ENCODE assay signal across 19 cellular contexts in the genomic region with DNA sequence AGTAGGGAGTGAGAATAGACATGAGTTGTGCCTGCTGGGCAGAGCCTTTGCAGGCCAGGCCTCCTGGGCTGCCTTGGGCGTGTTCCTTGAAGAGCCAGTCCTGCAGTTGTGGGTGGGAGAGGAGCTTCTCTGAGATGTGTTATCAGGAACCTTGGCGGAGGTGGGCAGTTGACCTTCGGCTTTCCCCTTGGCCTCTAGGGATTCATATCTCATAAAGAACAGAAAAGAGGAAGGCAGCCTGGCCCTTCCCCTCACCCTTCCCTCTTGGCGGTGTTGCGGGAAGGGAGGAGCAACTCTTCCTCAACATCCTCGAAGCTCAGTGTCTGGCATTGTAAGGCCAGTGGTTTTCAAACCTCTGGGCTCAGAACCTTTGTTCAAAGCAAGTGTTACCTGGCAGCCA. TPM values are rescaled to one million over a fixed set of nuclear protein-coding genes. Genes with fewer than 3 reads are reported as not detected.
A peak's percentile ranks its signal among the peaks of the same experiment; 100 is the strongest.
DNase-seq lines count a peak whose midpoint lies in the region; ATAC-seq, FAIRE-seq and TF ChIP-seq lines count a peak whose summit lies in the region.
"Had no signal": no experiment of that assay in that cellular context is flagged by ENCODE, and none has a peak within 500 bp of the region (broad histone marks: within the 10 kb centered on the region; RNA-seq: fewer than 3 reads in every experiment).

No MANE protein-coding gene starts in this region.

- no peak overlapping the region for H3K27ac Mint-ChIP-seq in chondrocyte (ENCODE audit: unreplicated experiment)
- H3K27ac Mint-ChIP-seq in activated naive CD4-positive, alpha-beta T cell treated with anti-CD3 and anti-CD28 coated beads, Interleukin-2, amount 50 U/mL, for 72 hours, result no peak overlapping the region
- H3K27ac Mint-ChIP-seq: B cell had no signal

- no CpG with 5 or more reads among the region's 6 CpGs for WGBS in gastroesophageal sphincter (ENCODE audit: low coverage in 1 of 2), 2 donors
- 67 to 78% methylated on average over 5 to 6 of the region's 6 CpGs for WGBS in pancreas, 2 donors

- intact Hi-C loops in pancreas (cut with DNase I), result no loop called here

- H3K4me1 ChIP-seq in gastroesophageal sphincter (peaks cover 5 to 93% (median 20%) of the 10 kb centered on the region in 3 donors), pancreas (peaks cover 0 to 17% (median 7%) of the 10 kb centered on the region in 3 donors)

- H3K4me1 Mint-ChIP-seq in chondrocyte (ENCODE audit: low read depth), result peaks cover 36% of the 10 kb centered on the region
- H3K4me1 Mint-ChIP-seq: B cell had no signal

- peaks cover 2% of the 10 kb centered on the region for H3K36me3 Mint-ChIP-seq in chondrocyte (ENCODE audit: low read depth)
- H3K36me3 Mint-ChIP-seq in activated naive CD4-positive, alpha-beta T cell treated with anti-CD3 and anti-CD28 coated beads, Interleukin-2, amount 50 U/mL, for 72 hours, result no peaks in the 10 kb centered on the region

- TF ChIP-seq EP300 in gastroesophageal sphincter (IDR thresholded peaks at IDR 0.05), result no peak

- no peaks in the 10 kb centered on the region for H3K27me3 Mint-ChIP-seq in chondrocyte (ENCODE audit: low read depth)

- DNase-seq in GM12892 (ENCODE audit: insufficient read length) (no peak), OCI-M1 (lab: John Stamatoyannopoulos, UW) (peak; percentile 79), pancreas (no peak), chondrocyte (ENCODE audit: low spot score) (no peak), amniotic stem cell (lab: John Stamatoyannopoulos, UW) (no peak)
- no peak for DNase-seq in activated naive CD4-positive, alpha-beta T cell treated with anti-CD3 and anti-CD28 coated beads, Interleukin-2, amount 50 U/mL, for 72 hours (ENCODE audit: low spot score in 2 of 2)
- DNase-seq: activated gamma-delta T cell treated with Interleukin-2 at 50 U/mL for 16 hours; NCI-H1694 treated with DMSO at 0.1 percent for 48 hours; NCI-H524 treated with DMSO at 0.1 percent for 48 hours; posterior cingulate gyrus; SIG-M5; stimulated activated CD4-positive, alpha-beta T cell treated with anti-CD3 and anti-CD28 coated beads, Interleukin-1b, Interleukin-23, amount 100 ng/mL, for 48 hours; stimulated activated CD8-positive, alpha-beta memory T cell treated with anti-CD3 and anti-CD28 coated beads, Interleukin-4, amount 100 ng/mL, for 48 hours; trophoblast cell had no signal

- H3K9me3 ChIP-seq in gastroesophageal sphincter (no peaks in the 10 kb centered on the region), pancreas (no peaks in the 10 kb centered on the region)

- H3K27me3 ChIP-seq in gastroesophageal sphincter (no peaks in the 10 kb centered on the region), pancreas (no peaks in the 10 kb centered on the region)

- H3K9me3 Mint-ChIP-seq in chondrocyte (ENCODE audit: low read depth), result no peaks in the 10 kb centered on the region
- H3K9me3 Mint-ChIP-seq in activated naive CD4-positive, alpha-beta T cell treated with anti-CD3 and anti-CD28 coated beads, Interleukin-2, amount 50 U/mL, for 72 hours, result no peaks in the 10 kb centered on the region
- H3K9me3 Mint-ChIP-seq: mesothelial cell of epicardium had no signal

- peak; percentile 84 for FAIRE-seq in GM12892 (lab: Jason Lieb, UNC)
- no peak for FAIRE-seq in pancreas (lab: Jason Lieb, UNC)
- FAIRE-seq: TTC549 had no signal

- H3K4me3 ChIP-seq in gastroesophageal sphincter (no peak overlapping the region), pancreas (no peak overlapping the region)

- TF ChIP-seq POLR2A in GM12892 (IDR thresholded peaks at IDR 0.05; ENCODE audit: low read depth, low read length) (no peak), gastroesophageal sphincter (IDR thresholded peaks at IDR 0.05) (no peak)

- no peak for ATAC-seq in gastroesophageal sphincter
- ATAC-seq in pancreas, result peak in 3 of 4 donors; percentile 9 to 44 (median 15)
- ATAC-seq in HG02763 (IDR thresholded peaks at IDR 0.05; ENCODE audit: unreplicated experiment), result no peak
- ATAC-seq in activated naive CD4-positive, alpha-beta T cell treated with anti-CD3 and anti-CD28 coated beads, Interleukin-2, amount 50 U/mL, for 72 hours, result no peak

- H3K36me3 ChIP-seq in gastroesophageal sphincter (no peaks in the 10 kb centered on the region), pancreas (no peaks in the 10 kb centered on the region)

- TF ChIP-seq CTCF in gastroesophageal sphincter (IDR thresholded peaks at IDR 0.05) (no peak), pancreas (IDR thresholded peaks at IDR 0.05) (no peak), chondrocyte (IDR thresholded peaks at IDR 0.05) (no peak)

- H3K27ac ChIP-seq in gastroesophageal sphincter, result peak overlapping the region; percentile 31 to 72 (median 62)
- peak overlapping the region in 3 of 4 donors; percentile 22 to 34 (median 30) for H3K27ac ChIP-seq in pancreas

- H3K4me3 Mint-ChIP-seq in chondrocyte (ENCODE audit: unreplicated experiment), result no peak overlapping the region
- H3K4me3 Mint-ChIP-seq: B cell, mesothelial cell of epicardium had no signal

RNA-seq across cellular contexts. Expression of a gene that starts 59.2 kb away (rescaled TPM):
- 26.7 TPM for polyA plus RNA-seq in GM12892 (2012; ENCODE audit: missing spikeins)
- total RNA-seq in gastroesophageal sphincter (100 to 1,000 TPM in 1 of 4 donors, 10 to 100 TPM in 3; 52.3 to 119 (median 75.3) TPM), pancreas (10 to 100 TPM; 43.1 to 98.7 (median 48.9) TPM), chondrocyte (87.9 to 104 TPM (median 102 TPM) in 3 replicates)
- polyA plus RNA-seq in pancreas, result 10 to 100 TPM; 29.1 to 31.8 TPM
- total RNA-seq in activated naive CD4-positive, alpha-beta T cell treated with anti-CD3 and anti-CD28 coated beads, Interleukin-2, amount 50 U/mL, for 72 hours, result 1 to 10 TPM; 1.6 to 2.3 TPM

Comparison
In these comparisons a context has a peak if more than half of its experiments do, and no peak if none do; other contexts are left out.
1. ATAC-seq: peak in pancreas (3 of 4); none in gastroesophageal sphincter (single experiment), HG02763 (single experiment) and activated naive CD4-positive, alpha-beta T cell treated with anti-CD3 and anti-CD28 coated beads, Interleukin-2, amount 50 U/mL, for 72 hours (0 of 2).
2. RNA of a gene that starts 59.2 kb away (total RNA-seq): 52.3 to 119 TPM in gastroesophageal sphincter, 87.9 to 104 TPM in chondrocyte and 43.1 to 98.7 TPM in pancreas; 1.6 to 2.3 TPM in activated naive CD4-positive, alpha-beta T cell treated with anti-CD3 and anti-CD28 coated beads, Interleukin-2, amount 50 U/mL, for 72 hours; every median in the first group is over 10 times any median in the second.